Comparison of ENCODE assay signal across 10 cellular contexts in genomic region chr2:160087854-160088745, GRCh38. TPM values are rescaled to one million over a fixed set of nuclear protein-coding genes. Genes with fewer than 3 reads are reported as not detected.
A peak's percentile ranks its signal among the peaks of the same experiment; 100 is the strongest.
DNase-seq lines count a peak whose midpoint lies in the region; TF ChIP-seq lines count a peak whose summit lies in the region.
"Had no signal": no experiment of that assay in that cellular context is flagged by ENCODE, and none has a peak within 500 bp of the region (broad histone marks: within the 10 kb centered on the region; RNA-seq: fewer than 3 reads in every experiment).

No MANE protein-coding gene starts in this region.

- no peak overlapping the region for H3K4me3 ChIP-seq in HAP-1

- DNase-seq in CD14-positive monocyte (ENCODE audit: low spot score): no peak
- DNase-seq in HAP-1 (ENCODE audit: low spot score in 2 of 2): peak; percentile 34 to 44
- peak; percentile 54 for DNase-seq in RPMI7951 (ENCODE audit: low read depth)
- DNase-seq in glomerular visceral epithelial cell (ENCODE audit: extremely low spot score): peak; percentile 34
- no peak for DNase-seq in NCI-H1048 (lab: John Stamatoyannopoulos, UW)
- no peak for DNase-seq in NK-92 (lab: John Stamatoyannopoulos, UW; ENCODE audit: unreplicated experiment)
- DNase-seq in stimulated activated CD8-positive, alpha-beta memory T cell treated with anti-CD3 and anti-CD28 coated beads, Interleukin-4, amount 100 ng/mL, for 48 hours: no peak
- no peak for DNase-seq in Ammon's horn (ENCODE audit: low spot score)
- DNase-seq: cortex of kidney, naive B cell had no signal

- peaks cover 44 to 83% (median 70%) of the 10 kb centered on the region in 7 donors for H3K9me3 Mint-ChIP-seq in CD14-positive monocyte

- in situ Hi-C loops in HAP-1 (cut with MboI; ENCODE audit: low sequenced_read_pairs): loop anchor here (25.0 kb wide), 1 partner anchor 899 kb away; no protein-coding TSS in a partner anchor

- H3K27ac Mint-ChIP-seq in CD14-positive monocyte: no peak overlapping the region

- no peaks in the 10 kb centered on the region for H3K27me3 Mint-ChIP-seq in CD14-positive monocyte (ENCODE audit: low read depth in 3 of 3)

- H3K27me3 ChIP-seq in HAP-1 (ENCODE audit: low read depth): no peaks in the 10 kb centered on the region

- H3K4me1 Mint-ChIP-seq in CD14-positive monocyte: no peaks in the 10 kb centered on the region
- H3K4me1 Mint-ChIP-seq: naive B cell had no signal

- H3K36me3 Mint-ChIP-seq in CD14-positive monocyte: no peaks in the 10 kb centered on the region

- TF ChIP-seq CTCF in CD14-positive monocyte (IDR thresholded peaks at IDR 0.05): peak; percentile 30

- no peak overlapping the region for H3K4me3 Mint-ChIP-seq in CD14-positive monocyte

- H3K4me1 ChIP-seq in HAP-1: no peaks in the 10 kb centered on the region

- intact Hi-C loops in CD14-positive monocyte (cut with micrococcal nuclease): no loop called here

- peaks cover 16% of the 10 kb centered on the region for H3K9me3 ChIP-seq in HAP-1

- no peaks in the 10 kb centered on the region for H3K36me3 ChIP-seq in HAP-1 (replicated peaks)

RNA-seq across cellular contexts. Expression of gene PLA2R1, which starts 25.7 kb away (rescaled TPM):
- not detected for polyA plus RNA-seq in CD14-positive monocyte
- 6.9 and 7.6 TPM in 2 replicates for total RNA-seq in RPMI7951 (2014; rRNA removed; shearing (Covaris generic))

Comparison
In these comparisons a context has a peak if more than half of its experiments do, and no peak if none do; other contexts are left out.
1. DNase-seq: peak in HAP-1 (2 of 2), RPMI7951 (single experiment) and glomerular visceral epithelial cell (single experiment); none in CD14-positive monocyte (single experiment), NCI-H1048 (single experiment), NK-92 (single experiment), stimulated activated CD8-positive, alpha-beta memory T cell treated with anti-CD3 and anti-CD28 coated beads, Interleukin-4, amount 100 ng/mL, for 48 hours (single experiment) and Ammon's horn (single experiment).